ENCODE assay signal across 19 cellular contexts in genomic region chr14:54672688-54673087, GRCh38.
A peak's percentile ranks its signal among the peaks of the same experiment; 100 is the strongest.
DNase-seq lines count a peak whose midpoint lies in the region; ATAC-seq, FAIRE-seq and TF ChIP-seq lines count a peak whose summit lies in the region.
"Had no signal": no experiment of that assay in that cellular context is flagged by ENCODE, and none has a peak within 500 bp of the region (broad histone marks: within the 10 kb centered on the region; RNA-seq: fewer than 3 reads in every experiment).

No MANE protein-coding gene starts in this region.

- TF ChIP-seq POLR2A in esophagus squamous epithelium (IDR thresholded peaks at IDR 0.05) = no peak

- peak overlapping the region in 3 of 4 donors; percentile 71 to 85 (median 71) for H3K27ac ChIP-seq in esophagus squamous epithelium
- H3K27ac ChIP-seq in skeletal muscle tissue (ENCODE audit: low read depth, low read length) = peak overlapping the region; percentile 79
- H3K27ac ChIP-seq: neural progenitor cell had no signal

- H3K9me3 ChIP-seq in esophagus squamous epithelium (no peaks in the 10 kb centered on the region), skeletal muscle tissue (ENCODE audit: control insufficient read depth in 3 of 3, low read length in 3 of 3) (no peaks in the 10 kb centered on the region)

- H3K4me1 ChIP-seq in esophagus squamous epithelium = peaks cover 0 to 62% (median 12%) of the 10 kb centered on the region in 3 donors
- H3K4me1 ChIP-seq in skeletal muscle tissue (ENCODE audit: control insufficient read depth in 3 of 3, insufficient read depth in 3 of 3, low read length in 3 of 3) = peaks cover 81 to 92% (median 89%) of the 10 kb centered on the region in 3 donors

- FAIRE-seq in D721Med (lab: Jason Lieb, UNC) = no peak
- FAIRE-seq: frontal cortex had no signal

- intact Hi-C loops in esophagus squamous epithelium (cut with DNase I) = no loop called here

- 17 to 48% methylated on average over 5 of the region's 5 CpGs for WGBS in esophagus squamous epithelium, 2 donors

- no peak overlapping the region for H3K4me3 ChIP-seq in esophagus squamous epithelium
- H3K4me3 ChIP-seq in skeletal muscle tissue (ENCODE audit: low read length in 3 of 3) = peak overlapping the region in 1 of 3 donors; percentile 4
- H3K4me3 ChIP-seq: neural progenitor cell had no signal

- H3K27me3 ChIP-seq in esophagus squamous epithelium = peaks cover 0 to 51% (median 0%) of the 10 kb centered on the region in 4 donors
- no peaks in the 10 kb centered on the region for H3K27me3 ChIP-seq in skeletal muscle tissue (ENCODE audit: control insufficient read depth in 3 of 3, insufficient read depth in 3 of 3, low read length in 3 of 3)
- H3K27me3 ChIP-seq: neural progenitor cell had no signal

- DNase-seq in GM10266 (ENCODE audit: extremely low spot score) (peak; percentile 23), esophagus squamous epithelium (lab: John Stamatoyannopoulos, UW) (no peak), EL (no peak), HuH-7 (ENCODE audit: low spot score) (no peak), D721Med (ENCODE audit: insufficient read length, low spot score) (no peak)
- no peak for DNase-seq in stimulated activated naive CD8-positive, alpha-beta T cell treated with anti-CD3 and anti-CD28 coated beads, Interleukin-15, Interleukin-2, amounts not matched to agents 100 U/mL and 50 U/mL, for 24 hours
- DNase-seq: activated CD4-positive, CD25-positive, alpha-beta regulatory T cell; activated naive CD4-positive, alpha-beta T cell treated with anti-CD3 and anti-CD28 coated beads for 36 hours; central memory CD4-positive, alpha-beta T cell; COR-L47; HFFc6; NCI-H1105 treated with DMSO at 0.1 percent for 48 hours; NCI-H2171; RPMI8226; stimulated activated CD4-positive, alpha-beta T cell treated with anti-CD3 and anti-CD28 coated beads, Interleukin-4, amount 100 ng/mL, for 4 hours had no signal

- H3K9ac ChIP-seq in skeletal muscle tissue (ENCODE audit: low read depth in 1 of 3, low read length in 3 of 3) = peak overlapping the region in 2 of 3 donors; percentile 14 to 64
- H3K9ac ChIP-seq: neural progenitor cell had no signal

- no peak for TF ChIP-seq CTCF in GM10266 (IDR thresholded peaks at IDR 0.05; ENCODE audit: control insufficient read depth, insufficient read depth, low read depth, missing control alignments)
- no peak for TF ChIP-seq CTCF in esophagus squamous epithelium (IDR thresholded peaks at IDR 0.05)
- TF ChIP-seq CTCF in D721Med (IDR thresholded peaks at IDR 0.05; ENCODE audit: insufficient read depth, missing control alignments) = no peak

- H3K36me3 ChIP-seq in esophagus squamous epithelium (no peaks in the 10 kb centered on the region), skeletal muscle tissue (ENCODE audit: control insufficient read depth in 3 of 3, insufficient read depth in 3 of 3, low read length in 3 of 3) (no peaks in the 10 kb centered on the region)
- H3K36me3 ChIP-seq: neural progenitor cell had no signal

- peak; percentile 79 for ATAC-seq in HG02885 (IDR thresholded peaks at IDR 0.05; ENCODE audit: poor library complexity, unreplicated experiment)
- no peak for ATAC-seq in stimulated activated naive CD8-positive, alpha-beta T cell treated with anti-CD3 and anti-CD28 coated beads, Interleukin-15, Interleukin-2, amounts not matched to agents 100 U/mL and 50 U/mL, for 24 hours
